ENCODE assay signal across 10 cellular contexts in the genomic region with DNA sequence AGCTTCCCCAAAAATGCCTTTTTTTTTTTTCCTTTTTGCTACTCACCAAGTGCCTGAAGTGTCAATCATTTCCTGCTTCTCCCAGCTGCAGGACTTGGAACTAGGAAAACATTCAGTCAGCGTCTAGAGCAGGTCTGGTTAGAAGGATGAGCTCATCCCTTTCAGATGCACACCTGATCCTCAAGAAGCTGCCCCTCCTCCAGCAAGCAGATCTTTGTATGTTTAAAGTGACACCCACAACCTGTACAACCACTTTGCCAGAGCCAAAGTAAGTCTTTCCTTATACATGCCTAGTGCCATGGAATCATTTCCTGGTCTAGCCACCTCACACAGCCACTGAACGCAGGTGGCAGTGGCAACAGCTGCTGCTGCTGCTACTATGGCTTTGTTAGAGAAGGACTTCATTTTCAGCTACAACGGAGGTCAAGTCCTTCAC. TPM values are rescaled to one million over a fixed set of nuclear protein-coding genes. Genes with fewer than 3 reads are reported as not detected.
DNase-seq lines count a peak whose midpoint lies in the region; ATAC-seq and TF ChIP-seq lines count a peak whose summit lies in the region.
"Had no signal": no experiment of that assay in that cellular context is flagged by ENCODE, and none has a peak within 500 bp of the region (broad histone marks: within the 10 kb centered on the region; RNA-seq: fewer than 3 reads in every experiment).

No MANE protein-coding gene starts in this region.

- H3K4me3 Mint-ChIP-seq in activated CD4-positive, alpha-beta memory T cell treated with anti-CD3 and anti-CD28 coated beads, Interleukin-2, amount 10 ng/mL, durations not matched to agents 7 days and 5 days, result no peak overlapping the region

- ATAC-seq in mucosa of descending colon (peak; percentile 99), HG03280 (IDR thresholded peaks at IDR 0.05; ENCODE audit: unreplicated experiment) (no peak)

- no peaks in the 10 kb centered on the region for H3K27me3 Mint-ChIP-seq in activated CD4-positive, alpha-beta memory T cell treated with anti-CD3 and anti-CD28 coated beads, Interleukin-2, amount 10 ng/mL, durations not matched to agents 7 days and 5 days

- CTCF ChIA-PET in activated CD4-positive, alpha-beta memory T cell treated with anti-CD3 and anti-CD28 coated beads, Interleukin-2, amount 10 ng/mL, durations not matched to agents 7 days and 5 days (lab: Charles Lee), result interaction anchor here (0.6 to 1.1 kb wide), 5 partner anchors 20 to 42 kb away, joined by 3 to 5 read pairs (median 4); no protein-coding TSS in a partner anchor

- DNase-seq in LHCN-M2 (ENCODE audit: low read depth) (peak; percentile 30), T47D (ENCODE audit: low read depth in 1 of 2, low spot score in 1 of 2) (peak; percentile 74 to 99), mucosa of descending colon (peak; percentile 68 to 89 (median 71)), NCI-H1436 treated with DMSO at 0.1 percent for 48 hours (lab: John Stamatoyannopoulos, UW) (no peak), NCI-H1436 (lab: John Stamatoyannopoulos, UW) (no peak)
- DNase-seq in activated CD4-positive, alpha-beta memory T cell treated with anti-CD3 and anti-CD28 coated beads, Interleukin-2, amount 10 ng/mL, durations not matched to agents 7 days and 5 days, result no peak

- no peak for TF ChIP-seq CTCF in C4-2B (conservative IDR thresholded peaks at IDR 0.05)
- no peak for TF ChIP-seq CTCF in mucosa of descending colon (IDR thresholded peaks at IDR 0.05)

- no peaks in the 10 kb centered on the region for H3K9me3 ChIP-seq in mucosa of descending colon
- H3K9me3 ChIP-seq: BLaER1 treated with 17β-estradiol and CSF1 and Interleukin-3, amounts not matched to agents 10 nM and 100 nM had no signal

- H3K36me3 Mint-ChIP-seq in activated CD4-positive, alpha-beta memory T cell treated with anti-CD3 and anti-CD28 coated beads, Interleukin-2, amount 10 ng/mL, durations not matched to agents 7 days and 5 days (ENCODE audit: low read depth), result no peaks in the 10 kb centered on the region

- peaks cover 4% of the 10 kb centered on the region for H3K4me1 ChIP-seq in mucosa of descending colon (ENCODE audit: low read depth)

- H3K27ac Mint-ChIP-seq in activated CD4-positive, alpha-beta memory T cell treated with anti-CD3 and anti-CD28 coated beads, Interleukin-2, amount 10 ng/mL, durations not matched to agents 7 days and 5 days, result no peak overlapping the region

- POLR2A ChIA-PET in activated CD4-positive, alpha-beta memory T cell treated with anti-CD3 and anti-CD28 coated beads, Interleukin-2, amount 10 ng/mL, durations not matched to agents 7 days and 5 days (lab: Charles Lee), result interaction anchor here (1.2 kb wide), 1 partner anchor 18 kb away, joined by 4 read pairs; no protein-coding TSS in a partner anchor

- peak overlapping the region; percentile 80 for H3K27ac ChIP-seq in C4-2B
- H3K27ac ChIP-seq: BLaER1 treated with 17β-estradiol and CSF1 and Interleukin-3, amounts not matched to agents 10 nM and 100 nM had no signal

- in situ Hi-C loops in T47D (cut with HindIII; ENCODE audit: low pct_unique_long_range_greater_than_20kb, low sequenced_read_pairs), result no loop called here

- no peaks in the 10 kb centered on the region for H3K4me1 Mint-ChIP-seq in activated CD4-positive, alpha-beta memory T cell treated with anti-CD3 and anti-CD28 coated beads, Interleukin-2, amount 10 ng/mL, durations not matched to agents 7 days and 5 days

- no peaks in the 10 kb centered on the region for H3K9me3 Mint-ChIP-seq in activated CD4-positive, alpha-beta memory T cell treated with anti-CD3 and anti-CD28 coated beads, Interleukin-2, amount 10 ng/mL, durations not matched to agents 7 days and 5 days

- intact Hi-C loops in mucosa of descending colon (cut with DNase I, micrococcal nuclease), result no loop called here

- no peaks in the 10 kb centered on the region for H3K36me3 ChIP-seq in mucosa of descending colon (ENCODE audit: low read depth)

- no peak overlapping the region for H3K4me3 ChIP-seq in mucosa of descending colon
- H3K4me3 ChIP-seq: BLaER1 treated with 17β-estradiol and CSF1 and Interleukin-3, amounts not matched to agents 10 nM and 100 nM had no signal

RNA-seq across cellular contexts. Expression of a gene that starts 10.4 kb away (rescaled TPM):
- total RNA-seq in LHCN-M2 (2014; rRNA removed), result 19.2 and 43.2 TPM in 2 replicates
- 7.5 TPM for polyA plus RNA-seq in LHCN-M2 (2012)
- total RNA-seq in mucosa of descending colon, result 100 to 1,000 TPM in 2 of 3 donors, 10 to 100 TPM in 1; 97.0 to 149 (median 109) TPM
- total RNA-seq in activated CD4-positive, alpha-beta memory T cell treated with anti-CD3 and anti-CD28 coated beads, Interleukin-2, amount 10 ng/mL, durations not matched to agents 7 days and 5 days, result 1 to 10 TPM; 3.0 to 3.4 TPM

RNA-seq across cellular contexts. Expression of a gene that starts 39.8 kb away (rescaled TPM):
- total RNA-seq in LHCN-M2 (2014; rRNA removed), result not detected in 2 replicates
- polyA plus RNA-seq in LHCN-M2 (2012), result 0.09 TPM
- total RNA-seq in mucosa of descending colon, result not detected
- total RNA-seq in activated CD4-positive, alpha-beta memory T cell treated with anti-CD3 and anti-CD28 coated beads, Interleukin-2, amount 10 ng/mL, durations not matched to agents 7 days and 5 days, result not detected

RNA-seq across cellular contexts. Expression of a gene that starts 54.3 kb away (rescaled TPM):
- total RNA-seq in LHCN-M2 (2014; rRNA removed), result 0.32 and 0.63 TPM in 2 replicates
- 5.2 TPM for polyA plus RNA-seq in LHCN-M2 (2012)
- total RNA-seq in mucosa of descending colon, result under 1 TPM in 1 of 3 donors, not detected in 2; 0.05 TPM
- not detected for total RNA-seq in activated CD4-positive, alpha-beta memory T cell treated with anti-CD3 and anti-CD28 coated beads, Interleukin-2, amount 10 ng/mL, durations not matched to agents 7 days and 5 days
- total RNA-seq: subcutaneous adipose tissue had no signal

Comparison
In these comparisons a context has a peak if more than half of its experiments do, and no peak if none do; other contexts are left out.
1. DNase-seq: peak in LHCN-M2 (single experiment), T47D (2 of 2) and mucosa of descending colon (3 of 3); none in NCI-H1436 treated with DMSO at 0.1 percent for 48 hours (single experiment), NCI-H1436 (single experiment) and activated CD4-positive, alpha-beta memory T cell treated with anti-CD3 and anti-CD28 coated beads, Interleukin-2, amount 10 ng/mL, durations not matched to agents 7 days and 5 days (single experiment).